Comparison of ENCODE assay signal across 1 cellular context in the genomic region with DNA sequence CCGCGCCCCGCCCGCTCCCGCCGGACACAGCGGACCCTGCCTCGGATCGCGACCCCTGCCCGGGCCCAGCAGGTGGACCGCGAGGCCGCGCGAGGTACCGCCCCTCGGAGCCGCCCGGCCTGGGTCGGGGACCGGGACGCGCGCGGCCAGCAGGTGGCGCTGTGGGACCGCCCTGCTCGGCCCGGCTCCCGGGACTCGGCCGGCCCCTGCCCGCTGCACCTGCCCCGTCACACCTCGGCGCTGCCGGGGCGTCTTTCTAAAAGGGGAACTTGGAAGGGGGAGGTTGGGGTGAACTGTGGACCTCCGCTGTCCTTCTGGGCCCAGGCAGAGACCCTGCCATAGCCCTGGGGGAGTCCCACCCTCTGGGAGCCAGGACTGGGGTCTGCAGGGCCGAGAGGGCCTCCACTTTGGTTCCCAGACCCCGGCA.
TF ChIP-seq lines count a peak whose summit lies in the region.

No MANE protein-coding gene starts in this region.

TF ChIP-seq in HEK293, 187 proteins besides CTCF, POLR2A, EP300 and RAD21 (continued from another document):
- TF ChIP-seq, protein P1, sequence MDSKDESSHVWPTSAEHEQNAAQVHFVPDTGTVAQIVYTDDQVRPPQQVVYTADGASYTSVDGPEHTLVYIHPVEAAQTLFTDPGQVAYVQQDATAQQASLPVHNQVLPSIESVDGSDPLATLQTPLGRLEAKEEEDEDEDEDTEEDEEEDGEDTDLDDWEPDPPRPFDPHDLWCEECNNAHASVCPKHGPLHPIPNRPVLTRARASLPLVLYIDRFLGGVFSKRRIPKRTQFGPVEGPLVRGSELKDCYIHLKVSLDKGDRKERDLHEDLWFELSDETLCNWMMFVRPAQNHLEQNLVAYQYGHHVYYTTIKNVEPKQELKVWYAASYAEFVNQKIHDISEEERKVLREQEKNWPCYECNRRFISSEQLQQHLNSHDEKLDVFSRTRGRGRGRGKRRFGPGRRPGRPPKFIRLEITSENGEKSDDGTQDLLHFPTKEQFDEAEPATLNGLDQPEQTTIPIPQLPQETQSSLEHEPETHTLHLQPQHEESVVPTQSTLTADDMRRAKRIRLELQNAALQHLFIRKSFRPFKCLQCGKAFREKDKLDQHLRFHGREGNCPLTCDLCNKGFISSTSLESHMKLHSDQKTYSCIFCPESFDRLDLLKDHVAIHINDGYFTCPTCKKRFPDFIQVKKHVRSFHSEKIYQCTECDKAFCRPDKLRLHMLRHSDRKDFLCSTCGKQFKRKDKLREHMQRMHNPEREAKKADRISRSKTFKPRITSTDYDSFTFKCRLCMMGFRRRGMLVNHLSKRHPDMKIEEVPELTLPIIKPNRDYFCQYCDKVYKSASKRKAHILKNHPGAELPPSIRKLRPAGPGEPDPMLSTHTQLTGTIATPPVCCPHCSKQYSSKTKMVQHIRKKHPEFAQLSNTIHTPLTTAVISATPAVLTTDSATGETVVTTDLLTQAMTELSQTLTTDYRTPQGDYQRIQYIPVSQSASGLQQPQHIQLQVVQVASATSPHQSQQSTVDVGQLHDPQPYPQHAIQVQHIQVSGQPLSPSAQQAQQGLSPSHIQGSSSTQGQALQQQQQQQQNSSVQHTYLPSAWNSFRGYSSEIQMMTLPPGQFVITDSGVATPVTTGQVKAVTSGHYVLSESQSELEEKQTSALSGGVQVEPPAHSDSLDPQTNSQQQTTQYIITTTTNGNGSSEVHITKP (tag by site-specific recombination; IDR thresholded peaks at IDR 0.05): no peak
- TF ChIP-seq ZEB2 (tag by site-specific recombination; IDR thresholded peaks at IDR 0.05) (no peak), KLF8 (tag by site-specific recombination; IDR thresholded peaks at IDR 0.05) (no peak), ZNF621 (tag by site-specific recombination; IDR thresholded peaks at IDR 0.05) (no peak), ZNF76 (tag by site-specific recombination; IDR thresholded peaks at IDR 0.05; ENCODE audit: borderline replicate concordance, low read depth) (no peak), ZNF266 (tag by site-specific recombination; IDR thresholded peaks at IDR 0.05; ENCODE audit: low read depth) (no peak), ZNF121 (tag by site-specific recombination; IDR thresholded peaks at IDR 0.05) (0 out of 2 replicates have a peak, but pooled peaks have one; percentile 23), ZNF623 (tag by site-specific recombination; IDR thresholded peaks at IDR 0.05) (no peak), ZNF707 (tag by site-specific recombination; IDR thresholded peaks at IDR 0.05) (no peak), YY2 (tag by site-specific recombination; IDR thresholded peaks at IDR 0.05) (no peak), ZNF747 (tag by site-specific recombination; IDR thresholded peaks at IDR 0.05) (no peak), ZNF140 (tag by site-specific recombination; IDR thresholded peaks at IDR 0.05) (no peak), ZNF664 (tag by site-specific recombination; IDR thresholded peaks at IDR 0.05) (no peak), ZNF600 (tag by site-specific recombination; IDR thresholded peaks at IDR 0.05) (no peak), ZNF571 (tag by site-specific recombination; IDR thresholded peaks at IDR 0.05) (no peak)
- TF ChIP-seq, protein P2, sequence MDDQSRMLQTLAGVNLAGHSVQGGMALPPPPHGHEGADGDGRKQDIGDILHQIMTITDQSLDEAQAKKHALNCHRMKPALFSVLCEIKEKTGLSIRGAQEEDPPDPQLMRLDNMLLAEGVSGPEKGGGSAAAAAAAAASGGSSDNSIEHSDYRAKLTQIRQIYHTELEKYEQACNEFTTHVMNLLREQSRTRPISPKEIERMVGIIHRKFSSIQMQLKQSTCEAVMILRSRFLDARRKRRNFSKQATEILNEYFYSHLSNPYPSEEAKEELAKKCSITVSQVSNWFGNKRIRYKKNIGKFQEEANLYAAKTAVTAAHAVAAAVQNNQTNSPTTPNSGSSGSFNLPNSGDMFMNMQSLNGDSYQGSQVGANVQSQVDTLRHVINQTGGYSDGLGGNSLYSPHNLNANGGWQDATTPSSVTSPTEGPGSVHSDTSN (CRISPR knock-in tag; IDR thresholded peaks at IDR 0.05): peak; percentile 58; the same call in 1 of the 2 replicates
- TF ChIP-seq, protein P3, sequence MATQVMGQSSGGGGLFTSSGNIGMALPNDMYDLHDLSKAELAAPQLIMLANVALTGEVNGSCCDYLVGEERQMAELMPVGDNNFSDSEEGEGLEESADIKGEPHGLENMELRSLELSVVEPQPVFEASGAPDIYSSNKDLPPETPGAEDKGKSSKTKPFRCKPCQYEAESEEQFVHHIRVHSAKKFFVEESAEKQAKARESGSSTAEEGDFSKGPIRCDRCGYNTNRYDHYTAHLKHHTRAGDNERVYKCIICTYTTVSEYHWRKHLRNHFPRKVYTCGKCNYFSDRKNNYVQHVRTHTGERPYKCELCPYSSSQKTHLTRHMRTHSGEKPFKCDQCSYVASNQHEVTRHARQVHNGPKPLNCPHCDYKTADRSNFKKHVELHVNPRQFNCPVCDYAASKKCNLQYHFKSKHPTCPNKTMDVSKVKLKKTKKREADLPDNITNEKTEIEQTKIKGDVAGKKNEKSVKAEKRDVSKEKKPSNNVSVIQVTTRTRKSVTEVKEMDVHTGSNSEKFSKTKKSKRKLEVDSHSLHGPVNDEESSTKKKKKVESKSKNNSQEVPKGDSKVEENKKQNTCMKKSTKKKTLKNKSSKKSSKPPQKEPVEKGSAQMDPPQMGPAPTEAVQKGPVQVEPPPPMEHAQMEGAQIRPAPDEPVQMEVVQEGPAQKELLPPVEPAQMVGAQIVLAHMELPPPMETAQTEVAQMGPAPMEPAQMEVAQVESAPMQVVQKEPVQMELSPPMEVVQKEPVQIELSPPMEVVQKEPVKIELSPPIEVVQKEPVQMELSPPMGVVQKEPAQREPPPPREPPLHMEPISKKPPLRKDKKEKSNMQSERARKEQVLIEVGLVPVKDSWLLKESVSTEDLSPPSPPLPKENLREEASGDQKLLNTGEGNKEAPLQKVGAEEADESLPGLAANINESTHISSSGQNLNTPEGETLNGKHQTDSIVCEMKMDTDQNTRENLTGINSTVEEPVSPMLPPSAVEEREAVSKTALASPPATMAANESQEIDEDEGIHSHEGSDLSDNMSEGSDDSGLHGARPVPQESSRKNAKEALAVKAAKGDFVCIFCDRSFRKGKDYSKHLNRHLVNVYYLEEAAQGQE (tag by site-specific recombination; IDR thresholded peaks at IDR 0.05): no peak
- TF ChIP-seq, protein P4, sequence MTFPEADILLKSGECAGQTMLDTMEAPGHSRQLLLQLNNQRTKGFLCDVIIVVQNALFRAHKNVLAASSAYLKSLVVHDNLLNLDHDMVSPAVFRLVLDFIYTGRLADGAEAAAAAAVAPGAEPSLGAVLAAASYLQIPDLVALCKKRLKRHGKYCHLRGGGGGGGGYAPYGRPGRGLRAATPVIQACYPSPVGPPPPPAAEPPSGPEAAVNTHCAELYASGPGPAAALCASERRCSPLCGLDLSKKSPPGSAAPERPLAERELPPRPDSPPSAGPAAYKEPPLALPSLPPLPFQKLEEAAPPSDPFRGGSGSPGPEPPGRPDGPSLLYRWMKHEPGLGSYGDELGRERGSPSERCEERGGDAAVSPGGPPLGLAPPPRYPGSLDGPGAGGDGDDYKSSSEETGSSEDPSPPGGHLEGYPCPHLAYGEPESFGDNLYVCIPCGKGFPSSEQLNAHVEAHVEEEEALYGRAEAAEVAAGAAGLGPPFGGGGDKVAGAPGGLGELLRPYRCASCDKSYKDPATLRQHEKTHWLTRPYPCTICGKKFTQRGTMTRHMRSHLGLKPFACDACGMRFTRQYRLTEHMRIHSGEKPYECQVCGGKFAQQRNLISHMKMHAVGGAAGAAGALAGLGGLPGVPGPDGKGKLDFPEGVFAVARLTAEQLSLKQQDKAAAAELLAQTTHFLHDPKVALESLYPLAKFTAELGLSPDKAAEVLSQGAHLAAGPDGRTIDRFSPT (tag by site-specific recombination; IDR thresholded peaks at IDR 0.05): no peak
- TF ChIP-seq, protein P5, sequence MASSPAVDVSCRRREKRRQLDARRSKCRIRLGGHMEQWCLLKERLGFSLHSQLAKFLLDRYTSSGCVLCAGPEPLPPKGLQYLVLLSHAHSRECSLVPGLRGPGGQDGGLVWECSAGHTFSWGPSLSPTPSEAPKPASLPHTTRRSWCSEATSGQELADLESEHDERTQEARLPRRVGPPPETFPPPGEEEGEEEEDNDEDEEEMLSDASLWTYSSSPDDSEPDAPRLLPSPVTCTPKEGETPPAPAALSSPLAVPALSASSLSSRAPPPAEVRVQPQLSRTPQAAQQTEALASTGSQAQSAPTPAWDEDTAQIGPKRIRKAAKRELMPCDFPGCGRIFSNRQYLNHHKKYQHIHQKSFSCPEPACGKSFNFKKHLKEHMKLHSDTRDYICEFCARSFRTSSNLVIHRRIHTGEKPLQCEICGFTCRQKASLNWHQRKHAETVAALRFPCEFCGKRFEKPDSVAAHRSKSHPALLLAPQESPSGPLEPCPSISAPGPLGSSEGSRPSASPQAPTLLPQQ (tag by site-specific recombination; IDR thresholded peaks at IDR 0.05): no peak
TF ChIP-seq in HEK293: peak in this region for 4.
